In the genomic region with DNA sequence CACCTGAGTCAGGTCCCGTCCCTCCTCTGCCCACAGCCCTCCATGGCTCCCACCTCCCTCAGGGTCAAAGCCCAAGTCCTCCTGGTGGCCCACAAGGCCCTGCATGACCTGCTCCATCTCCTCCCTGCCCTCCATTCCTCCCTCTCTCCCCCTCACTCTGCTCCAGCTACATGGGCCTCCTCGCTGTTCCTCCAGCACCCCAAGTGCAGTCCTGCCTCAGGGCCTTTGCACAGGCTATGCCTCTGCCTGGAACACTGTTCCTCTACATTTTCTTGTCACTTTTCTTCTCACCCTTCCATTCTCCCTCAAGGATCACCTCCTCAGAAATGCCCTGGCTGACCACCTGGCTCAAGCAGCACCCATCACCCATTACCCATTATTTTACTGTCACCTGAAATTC, we compare ENCODE assay signal across 1 cellular context.
TF ChIP-seq lines count a peak whose summit lies in the region.

No MANE protein-coding gene starts in this region.

TF ChIP-seq in HepG2, 621 proteins besides CTCF, POLR2A, EP300 and RAD21:
- TF ChIP-seq, protein P1, sequence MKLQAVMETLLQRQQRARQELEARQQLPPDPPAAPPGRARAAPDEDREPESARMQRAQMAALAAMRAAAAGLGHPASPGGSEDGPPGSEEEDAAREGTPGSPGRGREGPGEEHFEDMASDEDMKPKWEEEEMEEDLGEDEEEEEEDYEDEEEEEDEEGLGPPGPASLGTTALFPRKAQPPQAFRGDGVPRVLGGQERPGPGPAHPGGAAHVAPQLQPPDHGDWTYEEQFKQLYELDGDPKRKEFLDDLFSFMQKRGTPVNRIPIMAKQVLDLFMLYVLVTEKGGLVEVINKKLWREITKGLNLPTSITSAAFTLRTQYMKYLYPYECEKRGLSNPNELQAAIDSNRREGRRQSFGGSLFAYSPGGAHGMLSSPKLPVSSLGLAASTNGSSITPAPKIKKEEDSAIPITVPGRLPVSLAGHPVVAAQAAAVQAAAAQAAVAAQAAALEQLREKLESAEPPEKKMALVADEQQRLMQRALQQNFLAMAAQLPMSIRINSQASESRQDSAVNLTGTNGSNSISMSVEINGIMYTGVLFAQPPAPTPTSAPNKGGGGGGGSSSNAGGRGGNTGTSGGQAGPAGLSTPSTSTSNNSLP (IDR thresholded peaks at IDR 0.05; ENCODE audit: low read depth, low read length) = no peak
- 0 out of 2 replicates have a peak, but pooled peaks have one; percentile 11 for TF ChIP-seq ZMYM3 (CRISPR knock-in tag; IDR thresholded peaks at IDR 0.05)
- TF ChIP-seq ZBTB3 (CRISPR knock-in tag; IDR thresholded peaks at IDR 0.05; ENCODE audit: borderline replicate concordance, low read depth) = no peak
